In the genomic region with DNA sequence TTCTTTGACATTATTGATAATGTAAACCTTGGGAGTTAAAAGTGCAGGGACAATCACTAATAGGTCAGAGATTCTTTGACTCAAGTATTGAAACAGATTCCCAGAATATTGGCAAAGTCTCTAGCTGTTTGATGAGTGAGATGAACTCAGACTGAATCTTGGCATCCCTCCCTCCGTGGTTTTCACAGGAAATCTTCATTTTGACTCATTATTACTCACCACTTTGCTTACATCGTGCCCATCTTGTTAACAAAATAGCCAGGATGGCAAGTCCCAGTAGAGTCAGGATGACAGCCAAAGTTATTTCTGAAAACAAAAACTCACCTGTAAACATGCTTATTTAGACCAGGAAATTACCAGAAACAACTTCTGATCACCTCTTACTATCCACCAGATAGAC, we compare ENCODE assay signal across 14 cellular contexts. TPM values are rescaled to one million over a fixed set of nuclear protein-coding genes. Genes with fewer than 3 reads are reported as not detected.
A peak's percentile ranks its signal among the peaks of the same experiment; 100 is the strongest.
DNase-seq lines count a peak whose midpoint lies in the region; ATAC-seq and TF ChIP-seq lines count a peak whose summit lies in the region.
"Had no signal": no experiment of that assay in that cellular context is flagged by ENCODE, and none has a peak within 500 bp of the region (broad histone marks: within the 10 kb centered on the region; RNA-seq: fewer than 3 reads in every experiment).

No MANE protein-coding gene starts in this region.

- H3K9me3 Mint-ChIP-seq in HFFc6, result no peaks in the 10 kb centered on the region
- H3K9me3 Mint-ChIP-seq: activated CD4-positive, alpha-beta T cell treated with anti-CD3 and anti-CD28 coated beads, Interleukin-2, amount 10 ng/mL, durations not matched to agents 7 days and 5 days had no signal

- peaks cover 0 to 2% (median 0%) of the 10 kb centered on the region in 11 donors for H3K9me3 ChIP-seq in heart right ventricle
- H3K9me3 ChIP-seq: gastrocnemius medialis, pancreas had no signal

- H3K36me3 Mint-ChIP-seq in HFFc6 (ENCODE audit: low read depth), result no peaks in the 10 kb centered on the region

- H3K4me1 ChIP-seq in heart right ventricle, result peaks cover 0 to 4% (median 0%) of the 10 kb centered on the region in 9 donors
- H3K4me1 ChIP-seq: gastrocnemius medialis, pancreas had no signal

- peak; percentile 16 for DNase-seq in BJ (ENCODE audit: low read depth)
- peak; percentile 65 for DNase-seq in HFFc6
- peak; percentile 93 for DNase-seq in astrocyte of the spinal cord (ENCODE audit: low read depth, low spot score)
- DNase-seq in lung microvascular endothelial cell (ENCODE audit: low read depth in 2 of 2), result peak; percentile 5 to 92
- no peak for DNase-seq in heart right ventricle
- DNase-seq in GM13977 (ENCODE audit: low spot score), result no peak
- no peak for DNase-seq in left lobe of liver (ENCODE audit: low spot score)
- DNase-seq: activated CD4-positive, alpha-beta T cell treated with anti-CD3 and anti-CD28 coated beads, Interleukin-2, amount 10 ng/mL, durations not matched to agents 7 days and 5 days; gastrocnemius medialis; Karpas-422; NCI-H510A treated with DMSO at 0.1 percent for 48 hours; pancreas had no signal

- H3K4me3 Mint-ChIP-seq in HFFc6, result no peak overlapping the region
- H3K4me3 Mint-ChIP-seq: activated CD4-positive, alpha-beta T cell treated with anti-CD3 and anti-CD28 coated beads, Interleukin-2, amount 10 ng/mL, durations not matched to agents 7 days and 5 days had no signal

- CTCF ChIA-PET in BJ (lab: Yijun Ruan, JAX), result no interaction called here

- peaks cover 26% of the 10 kb centered on the region for H3K4me1 Mint-ChIP-seq in HFFc6 (ENCODE audit: low read depth)

- TF ChIP-seq CTCF in BJ (IDR thresholded peaks at IDR 0.05; ENCODE audit: insufficient read depth, low read depth, low read length) (no peak), HFFc6 (IDR thresholded peaks at IDR 0.05) (no peak), astrocyte of the spinal cord (IDR thresholded peaks at IDR 0.05; ENCODE audit: low read depth, low read length) (no peak), heart right ventricle (IDR thresholded peaks at IDR 0.05) (no peak), GM13977 (IDR thresholded peaks at IDR 0.05; ENCODE audit: extremely low read depth, insufficient read depth, missing control alignments) (no peak)

- ATAC-seq in heart right ventricle (no peak), left lobe of liver (no peak)
- ATAC-seq: gastrocnemius medialis, pancreas had no signal

- H3K4me3 ChIP-seq in BJ (ENCODE audit: low read depth, low read length), result no peak overlapping the region
- H3K4me3 ChIP-seq in astrocyte of the spinal cord (ENCODE audit: low read depth, low read length), result no peak overlapping the region
- no peak overlapping the region for H3K4me3 ChIP-seq in heart right ventricle
- H3K4me3 ChIP-seq: gastrocnemius medialis, lung, pancreas had no signal

- 37 to 51% methylated on average over 2 of the region's 2 CpGs for WGBS in heart right ventricle, 2 donors

- H3K27ac ChIP-seq in heart right ventricle, result no peak overlapping the region
- H3K27ac ChIP-seq: gastrocnemius medialis, pancreas had no signal

- no peak overlapping the region for H3K27ac Mint-ChIP-seq in HFFc6
- H3K27ac Mint-ChIP-seq: activated CD4-positive, alpha-beta T cell treated with anti-CD3 and anti-CD28 coated beads, Interleukin-2, amount 10 ng/mL, durations not matched to agents 7 days and 5 days had no signal

- H3K27me3 ChIP-seq in BJ (ENCODE audit: control insufficient read depth, insufficient read depth, low read length) (no peaks in the 10 kb centered on the region), heart right ventricle (no peaks in the 10 kb centered on the region)
- H3K27me3 ChIP-seq: gastrocnemius medialis, pancreas had no signal

- intact Hi-C loops in heart right ventricle (cut with DNase I), result no loop called here

- in situ Hi-C loops in astrocyte of the spinal cord (cut with HindIII; ENCODE audit: low sequenced_read_pairs), result no loop called here
- in situ Hi-C loops in GM13977 (cut with MboI; ENCODE audit: low pct_unique_long_range_greater_than_20kb, low sequenced_read_pairs, unreplicated experiment), result no loop called here

- H3K36me3 ChIP-seq in BJ (ENCODE audit: control insufficient read depth, insufficient read depth, low read length) (no peaks in the 10 kb centered on the region), heart right ventricle (no peaks in the 10 kb centered on the region)
- H3K36me3 ChIP-seq: gastrocnemius medialis, pancreas had no signal

- H3K27me3 Mint-ChIP-seq in HFFc6 (ENCODE audit: insufficient read depth), result peaks cover 14% of the 10 kb centered on the region

- POLR2A ChIA-PET in BJ (lab: Charles Lee), result no interaction called here

RNA-seq across cellular contexts. Expression of a gene that starts 2.0 kb away (rescaled TPM):
- not detected in 2 replicates for polyA plus RNA-seq in BJ (2011; rRNA removed)
- not detected in 2 replicates for polyA minus RNA-seq in BJ (2011; rRNA and poly(A)+ RNA removed)
- total RNA-seq in HFFc6 (2021; fragmentation: NEBNext Ultra II Directional; extraction: Animal tissue kit (Norgen Biotek cat#: 25700)), result not detected
- total RNA-seq in lung microvascular endothelial cell, result not detected in 2 replicates
- total RNA-seq in heart right ventricle, result not detected
- polyA plus RNA-seq in heart right ventricle, result not detected
- not detected for total RNA-seq in left lobe of liver
- total RNA-seq: activated CD4-positive, alpha-beta T cell treated with anti-CD3 and anti-CD28 coated beads, Interleukin-2, amount 10 ng/mL, durations not matched to agents 7 days and 5 days; gastrocnemius medialis; lung; pancreas; temporal lobe had no signal
- polyA plus RNA-seq: lung, pancreas had no signal

RNA-seq across cellular contexts. Expression of a gene that starts 37.3 kb away (rescaled TPM):
- polyA plus RNA-seq in BJ (2011; rRNA removed) (not detected in 2 replicates), heart right ventricle (not detected)
- polyA minus RNA-seq in BJ (2011; rRNA and poly(A)+ RNA removed), result not detected in 2 replicates
- not detected for total RNA-seq in HFFc6 (2021; fragmentation: NEBNext Ultra II Directional; extraction: Animal tissue kit (Norgen Biotek cat#: 25700))
- total RNA-seq in lung microvascular endothelial cell (not detected in 2 replicates), heart right ventricle (not detected), left lobe of liver (not detected)
- total RNA-seq: activated CD4-positive, alpha-beta T cell treated with anti-CD3 and anti-CD28 coated beads, Interleukin-2, amount 10 ng/mL, durations not matched to agents 7 days and 5 days; gastrocnemius medialis; lung; pancreas; temporal lobe had no signal
- polyA plus RNA-seq: lung, pancreas had no signal

Comparison
In these comparisons a context has a peak if more than half of its experiments do, and no peak if none do; other contexts are left out.
1. DNase-seq: peak in BJ (single experiment), HFFc6 (single experiment), astrocyte of the spinal cord (single experiment) and lung microvascular endothelial cell (2 of 2); none in heart right ventricle (0 of 2), GM13977 (single experiment) and left lobe of liver (single experiment).